ENCODE assay signal across 1 cellular context in the genomic region with DNA sequence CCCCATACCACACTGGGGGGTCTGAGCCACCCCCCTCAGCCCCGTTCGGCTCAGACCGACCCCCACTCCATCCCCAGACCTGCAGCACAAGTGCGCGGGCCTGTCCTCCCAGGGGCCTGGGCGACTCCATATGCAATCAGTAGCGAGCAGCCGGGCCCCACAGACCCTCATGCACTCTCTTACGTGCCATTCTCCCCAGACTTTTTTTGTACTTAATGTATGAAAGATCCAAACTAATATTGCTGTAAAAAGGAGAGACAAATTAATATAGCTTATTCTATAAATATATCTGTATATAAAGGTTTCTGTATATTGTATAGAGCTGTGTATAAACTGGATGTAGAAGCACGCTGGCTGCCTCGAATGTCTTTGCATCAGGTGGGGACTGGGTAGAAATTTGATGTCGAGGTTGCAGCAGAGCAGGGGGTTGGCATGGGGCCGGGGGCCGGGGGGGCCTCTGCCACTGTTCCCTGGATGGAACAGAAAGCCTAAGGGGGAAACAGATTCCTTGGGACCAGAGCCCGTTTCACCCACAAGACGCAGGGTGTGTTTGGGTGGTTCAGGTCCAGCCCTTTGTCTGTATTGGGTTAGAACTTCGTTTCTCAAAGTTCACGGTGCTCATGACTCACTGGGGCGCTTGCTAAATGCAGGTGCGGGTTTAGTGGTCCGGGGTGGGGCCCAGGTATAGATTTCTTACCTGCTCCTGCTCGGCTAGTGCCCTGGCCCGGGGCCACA.
TF ChIP-seq lines count a peak whose summit lies in the region.

No MANE protein-coding gene starts in this region.

TF ChIP-seq in IMR-90, 13 proteins besides CTCF, POLR2A, EP300 and RAD21:
- TF ChIP-seq SMC3 (IDR thresholded peaks at IDR 0.05; ENCODE audit: low read depth, low read length), result no peak
- no peak for TF ChIP-seq FOS (IDR thresholded peaks at IDR 0.05; ENCODE audit: low read depth, low read length)
- no peak for TF ChIP-seq MAFK (IDR thresholded peaks at IDR 0.05; ENCODE audit: low read depth, low read length)
- TF ChIP-seq, protein P1, sequence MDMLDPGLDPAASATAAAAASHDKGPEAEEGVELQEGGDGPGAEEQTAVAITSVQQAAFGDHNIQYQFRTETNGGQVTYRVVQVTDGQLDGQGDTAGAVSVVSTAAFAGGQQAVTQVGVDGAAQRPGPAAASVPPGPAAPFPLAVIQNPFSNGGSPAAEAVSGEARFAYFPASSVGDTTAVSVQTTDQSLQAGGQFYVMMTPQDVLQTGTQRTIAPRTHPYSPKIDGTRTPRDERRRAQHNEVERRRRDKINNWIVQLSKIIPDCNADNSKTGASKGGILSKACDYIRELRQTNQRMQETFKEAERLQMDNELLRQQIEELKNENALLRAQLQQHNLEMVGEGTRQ (IDR thresholded peaks at IDR 0.05; ENCODE audit: low read depth, low read length), result no peak
- no peak for TF ChIP-seq CEBPB (IDR thresholded peaks at IDR 0.05; ENCODE audit: low read depth, low read length)
- TF ChIP-seq NFE2L2 (IDR thresholded peaks at IDR 0.05; ENCODE audit: low read depth, low read length), result no peak
- TF ChIP-seq CHD1 (IDR thresholded peaks at IDR 0.05; ENCODE audit: low read depth, low read length), result no peak
- no peak for TF ChIP-seq RCOR1 (IDR thresholded peaks at IDR 0.05; ENCODE audit: insufficient replicate concordance, low read length)
- no peak for TF ChIP-seq BHLHE40 (IDR thresholded peaks at IDR 0.05; ENCODE audit: low read depth, low read length)
- no peak for TF ChIP-seq MAZ (IDR thresholded peaks at IDR 0.05; ENCODE audit: borderline replicate concordance, low read depth, low read length)
- TF ChIP-seq MXI1 (IDR thresholded peaks at IDR 0.05; ENCODE audit: borderline replicate concordance, low read depth, low read length), result no peak
- TF ChIP-seq, protein P2, sequence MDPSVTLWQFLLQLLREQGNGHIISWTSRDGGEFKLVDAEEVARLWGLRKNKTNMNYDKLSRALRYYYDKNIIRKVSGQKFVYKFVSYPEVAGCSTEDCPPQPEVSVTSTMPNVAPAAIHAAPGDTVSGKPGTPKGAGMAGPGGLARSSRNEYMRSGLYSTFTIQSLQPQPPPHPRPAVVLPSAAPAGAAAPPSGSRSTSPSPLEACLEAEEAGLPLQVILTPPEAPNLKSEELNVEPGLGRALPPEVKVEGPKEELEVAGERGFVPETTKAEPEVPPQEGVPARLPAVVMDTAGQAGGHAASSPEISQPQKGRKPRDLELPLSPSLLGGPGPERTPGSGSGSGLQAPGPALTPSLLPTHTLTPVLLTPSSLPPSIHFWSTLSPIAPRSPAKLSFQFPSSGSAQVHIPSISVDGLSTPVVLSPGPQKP (IDR thresholded peaks at IDR 0.05; ENCODE audit: borderline replicate concordance, low read depth, low read length), result no peak
- TF ChIP-seq RFX5 (IDR thresholded peaks at IDR 0.05; ENCODE audit: low read depth, low read length), result no peak
